In genomic region chr6:28125396-28125795, GRCh38 we compare ENCODE assay signal across 9 cellular contexts. TPM values are rescaled to one million over a fixed set of nuclear protein-coding genes. Genes with fewer than 3 reads are reported as not detected.
A peak's percentile ranks its signal among the peaks of the same experiment; 100 is the strongest.
DNase-seq lines count a peak whose midpoint lies in the region; ATAC-seq and TF ChIP-seq lines count a peak whose summit lies in the region.
"Had no signal": no experiment of that assay in that cellular context is flagged by ENCODE, and none has a peak within 500 bp of the region (broad histone marks: within the 10 kb centered on the region; RNA-seq: fewer than 3 reads in every experiment).

No MANE protein-coding gene starts in this region.

- H4K20me1 ChIP-seq in BLaER1 (peaks cover 50% of the 10 kb centered on the region), GM23248 (ENCODE audit: insufficient read depth) (no peaks in the 10 kb centered on the region)

- no peaks in the 10 kb centered on the region for H3K9me3 Mint-ChIP-seq in activated CD8-positive, alpha-beta T cell treated with anti-CD3 and anti-CD28 coated beads for 36 hours

- CTCF ChIA-PET in activated CD8-positive, alpha-beta T cell treated with anti-CD3 and anti-CD28 coated beads for 36 hours (lab: Charles Lee), result interaction anchor here (1.1 to 1.6 kb wide), 6 partner anchors 13 to 231 kb away, joined by 3 to 4 read pairs (median 3); partner anchors contain the start of genes ZKSCAN4 and ZKSCAN8

- TF ChIP-seq CTCF in activated CD8-positive, alpha-beta T cell treated with anti-CD3 and anti-CD28 coated beads for 36 hours (IDR thresholded peaks at IDR 0.05), result no peak

- no peaks in the 10 kb centered on the region for H3K9me2 ChIP-seq in GM23248 (ENCODE audit: insufficient read depth)

- H3K79me2 ChIP-seq in GM23248 (ENCODE audit: insufficient read depth), result peaks cover 75% of the 10 kb centered on the region

- H3K9me3 ChIP-seq in BLaER1 (no peaks in the 10 kb centered on the region), GM23248 (ENCODE audit: low read depth) (no peaks in the 10 kb centered on the region), mucosa of rectum (ENCODE audit: control insufficient read depth in 2 of 2, low read length in 2 of 2) (no peaks in the 10 kb centered on the region)

- H3K4me2 ChIP-seq in BLaER1, result peak overlapping the region; percentile 92
- H3K4me2 ChIP-seq in GM23248 (ENCODE audit: unreplicated experiment), result no peak overlapping the region

- H3K4me1 ChIP-seq in BLaER1 (peaks cover 32% of the 10 kb centered on the region), GM23248 (ENCODE audit: insufficient read depth) (0 out of 2 replicates have a peak, but pooled peaks cover 5% of the 10 kb centered on the region), mucosa of rectum (ENCODE audit: control insufficient read depth in 2 of 2, insufficient read depth in 2 of 2, low read length in 2 of 2) (peaks cover 3 to 8% of the 10 kb centered on the region in 2 donors)

- H3K27me3 Mint-ChIP-seq in activated CD8-positive, alpha-beta T cell treated with anti-CD3 and anti-CD28 coated beads for 36 hours, result no peaks in the 10 kb centered on the region

- H2AFZ ChIP-seq in GM23248, result no peak overlapping the region; the same call in 1 of the 2 replicates

- H3K4me3 Mint-ChIP-seq in activated CD8-positive, alpha-beta T cell treated with anti-CD3 and anti-CD28 coated beads for 36 hours, result peak overlapping the region; percentile 97

- H3K9ac ChIP-seq in BLaER1, result peak overlapping the region; percentile 86
- H3K9ac ChIP-seq in GM23248, result peak overlapping the region; percentile 79; the same call in 1 of the 2 replicates
- peak overlapping the region; percentile 73 to 90 for H3K9ac ChIP-seq in mucosa of rectum (ENCODE audit: low read depth in 1 of 2, low read length in 2 of 2)

- 91 to 92% methylated on average over 4 of the region's 4 CpGs for WGBS in GM23248 (ENCODE audit: low coverage in 1 of 2, low lambda C conversion rate in 2 of 2, missing lambda C conversion rate in 2 of 2), 2 experiments

- H3K27me3 ChIP-seq in BLaER1 (no peaks in the 10 kb centered on the region), GM23248 (replicated peaks; ENCODE audit: insufficient read depth) (no peaks in the 10 kb centered on the region), mucosa of rectum (ENCODE audit: control insufficient read depth in 2 of 2, insufficient read depth in 2 of 2, low read length in 2 of 2) (no peaks in the 10 kb centered on the region)

- peaks cover 64% of the 10 kb centered on the region for H3K36me3 ChIP-seq in BLaER1
- H3K36me3 ChIP-seq in GM23248 (ENCODE audit: low read depth), result peaks cover 4% of the 10 kb centered on the region; the same call in 1 of the 2 replicates
- H3K36me3 ChIP-seq in mucosa of rectum (ENCODE audit: control insufficient read depth in 2 of 2, insufficient read depth in 2 of 2, low read length in 2 of 2), result peaks cover 8 to 37% of the 10 kb centered on the region in 2 donors

- ATAC-seq in activated CD8-positive, alpha-beta T cell treated with anti-CD3 and anti-CD28 coated beads for 36 hours, result no peak
- no peak for ATAC-seq in HG03196 (IDR thresholded peaks at IDR 0.05; ENCODE audit: unreplicated experiment)
- ATAC-seq in HG02870 (IDR thresholded peaks at IDR 0.05; ENCODE audit: unreplicated experiment), result no peak

- peak overlapping the region; percentile 94 for H3K27ac Mint-ChIP-seq in activated CD8-positive, alpha-beta T cell treated with anti-CD3 and anti-CD28 coated beads for 36 hours

- peaks cover 45% of the 10 kb centered on the region for H3K36me3 Mint-ChIP-seq in activated CD8-positive, alpha-beta T cell treated with anti-CD3 and anti-CD28 coated beads for 36 hours (ENCODE audit: low read depth)

- H3F3A ChIP-seq in GM23248 (ENCODE audit: insufficient read depth), result peaks cover 11% of the 10 kb centered on the region; the same call in 1 of the 2 replicates

- H3K27ac ChIP-seq in BLaER1 (peak overlapping the region; percentile 89), GM23248 (peak overlapping the region; percentile 38), mucosa of rectum (ENCODE audit: low read depth in 2 of 2, low read length in 2 of 2) (no peak overlapping the region)

- in situ Hi-C loops in GM23248 (cut with MboI), result no loop called here

- intact Hi-C loops in activated CD8-positive, alpha-beta T cell treated with anti-CD3 and anti-CD28 coated beads for 36 hours (cut with micrococcal nuclease), result loop anchor here (2.0 kb wide), 1 partner anchor 17 kb away; no protein-coding TSS in a partner anchor

- POLR2A ChIA-PET in activated CD8-positive, alpha-beta T cell treated with anti-CD3 and anti-CD28 coated beads for 36 hours (lab: Charles Lee), result interaction anchor here (1.1 to 2.1 kb wide), 4 partner anchors 12 to 142 kb away, joined by 3 to 12 read pairs (median 4); partner anchors contain the start of genes ZKSCAN8 and ZSCAN26

- H3K4me3 ChIP-seq in BLaER1 (peak overlapping the region; percentile 90), GM23248 (peak overlapping the region; percentile 86; the same call in 1 of the 2 replicates), mucosa of rectum (ENCODE audit: low read length in 2 of 2) (peak overlapping the region in 1 of 2 donors; percentile 94)

- peaks cover 56% of the 10 kb centered on the region for H3K4me1 Mint-ChIP-seq in activated CD8-positive, alpha-beta T cell treated with anti-CD3 and anti-CD28 coated beads for 36 hours (ENCODE audit: low read depth)

- DNase-seq in GM23248, result no peak
- DNase-seq in activated CD8-positive, alpha-beta T cell treated with anti-CD3 and anti-CD28 coated beads for 36 hours, result no peak
- DNase-seq in NCI-H345 (lab: John Stamatoyannopoulos, UW), result no peak
- DNase-seq in iPS-NIHi11 (ENCODE audit: low spot score), result no peak
- DNase-seq: DMS79 treated with DMSO at 0.1 percent for 48 hours had no signal

RNA-seq across cellular contexts. Expression of gene ZSCAN16, which starts 1.0 kb away (rescaled TPM):
- 1.2 and 2.3 TPM in 2 replicates for total RNA-seq in GM23248 (2014; rRNA removed; shearing (Covaris generic))
- polyA plus RNA-seq in GM23248 (2016; fragmentation: Nextera tagmentation; extraction: Ambion mirVana), result 1.2 TPM in 2 replicates
- 1 to 10 TPM; 2.0 to 2.3 TPM for total RNA-seq in activated CD8-positive, alpha-beta T cell treated with anti-CD3 and anti-CD28 coated beads for 36 hours

RNA-seq across cellular contexts. Expression of gene ZKSCAN8, which starts 16.3 kb away (rescaled TPM):
- total RNA-seq in GM23248 (2014; rRNA removed; shearing (Covaris generic)), result 12.0 and 13.2 TPM in 2 replicates
- polyA plus RNA-seq in GM23248 (2016; fragmentation: Nextera tagmentation; extraction: Ambion mirVana), result 4.1 TPM in 2 replicates
- 10 to 100 TPM; 18.9 to 20.3 TPM for total RNA-seq in activated CD8-positive, alpha-beta T cell treated with anti-CD3 and anti-CD28 coated beads for 36 hours

RNA-seq across cellular contexts. Expression of gene ZNF165, which starts 45.0 kb away (rescaled TPM):
- total RNA-seq in GM23248 (2014; rRNA removed; shearing (Covaris generic)), result 0.25 and 0.86 TPM in 2 replicates
- polyA plus RNA-seq in GM23248 (2016; fragmentation: Nextera tagmentation; extraction: Ambion mirVana), result 0.41 and 0.81 TPM in 2 replicates
- total RNA-seq in activated CD8-positive, alpha-beta T cell treated with anti-CD3 and anti-CD28 coated beads for 36 hours, result 1 to 10 TPM; 3.5 to 3.6 TPM

Comparison
In these comparisons a context has a peak if more than half of its experiments do, and no peak if none do; other contexts are left out.
1. H3K27ac ChIP-seq: peak in BLaER1 (single experiment) and GM23248 (single experiment); none in mucosa of rectum (0 of 2).
2. Peak in every context shown above with its lines, with median percentiles within 50 percentile points of each other: H3K9ac ChIP-seq.